ENCODE assay signal across 11 cellular contexts in genomic region chr15:40787991-40788390, GRCh38. TPM values are rescaled to one million over a fixed set of nuclear protein-coding genes. Genes with fewer than 3 reads are reported as not detected.
A peak's percentile ranks its signal among the peaks of the same experiment; 100 is the strongest.
DNase-seq lines count a peak whose midpoint lies in the region; ATAC-seq and TF ChIP-seq lines count a peak whose summit lies in the region.
"Had no signal": no experiment of that assay in that cellular context is flagged by ENCODE, and none has a peak within 500 bp of the region (broad histone marks: within the 10 kb centered on the region; RNA-seq: fewer than 3 reads in every experiment).

No MANE protein-coding gene starts in this region.

- CTCF ChIA-PET in activated CD8-positive, alpha-beta T cell treated with anti-CD3 and anti-CD28 coated beads, Interleukin-2, amount 10 ng/mL, durations not matched to agents 7 days and 5 days (lab: Charles Lee), result interaction anchor here (0.9 to 8.5 kb wide), 7 partner anchors 19 to 198 kb away, joined by 4 to 107 read pairs (median 7); partner anchors contain the start of genes DNAJC17, GCHFR, RAD51 and VPS18

- peak; percentile 30 for ATAC-seq in activated CD8-positive, alpha-beta T cell treated with anti-CD3 and anti-CD28 coated beads, Interleukin-2, amount 10 ng/mL, durations not matched to agents 7 days and 5 days
- ATAC-seq in HG03565 (IDR thresholded peaks at IDR 0.05; ENCODE audit: unreplicated experiment), result no peak
- ATAC-seq: gastroesophageal sphincter had no signal

- H4K8ac ChIP-seq in mesenchymal stem cell (ENCODE audit: low read length), result peak overlapping the region; percentile 8

- no peak overlapping the region for H3K14ac ChIP-seq in mesenchymal stem cell (ENCODE audit: low read length in 2 of 2)

- no peak overlapping the region for H2AFZ ChIP-seq in mesenchymal stem cell (ENCODE audit: low read depth, low read length)

- no peaks in the 10 kb centered on the region for H3K9me3 Mint-ChIP-seq in activated CD4-positive, alpha-beta T cell treated with anti-CD3 and anti-CD28 coated beads, Interleukin-2, amount 10 ng/mL, durations not matched to agents 24 days and 14 days
- H3K9me3 Mint-ChIP-seq in activated CD8-positive, alpha-beta T cell treated with anti-CD3 and anti-CD28 coated beads, Interleukin-2, amount 10 ng/mL, durations not matched to agents 7 days and 5 days (ENCODE audit: insufficient read depth), result no peaks in the 10 kb centered on the region
- no peaks in the 10 kb centered on the region for H3K9me3 Mint-ChIP-seq in type B pancreatic cell

- H2BK5ac ChIP-seq in mesenchymal stem cell (ENCODE audit: low read depth, low read length, poor library complexity, severe bottlenecking), result peak overlapping the region; percentile 14

- peak overlapping the region; percentile 55 for H3K27ac Mint-ChIP-seq in activated CD4-positive, alpha-beta T cell treated with anti-CD3 and anti-CD28 coated beads, Interleukin-2, amount 10 ng/mL, durations not matched to agents 24 days and 14 days
- peak overlapping the region; percentile 68 for H3K27ac Mint-ChIP-seq in activated CD8-positive, alpha-beta T cell treated with anti-CD3 and anti-CD28 coated beads, Interleukin-2, amount 10 ng/mL, durations not matched to agents 7 days and 5 days
- H3K27ac Mint-ChIP-seq in type B pancreatic cell, result peak overlapping the region; percentile 96

- no peaks in the 10 kb centered on the region for H3K9me3 ChIP-seq in mesenchymal stem cell (ENCODE audit: control insufficient read depth, low read length)
- H3K9me3 ChIP-seq: gastroesophageal sphincter, uterus had no signal

- H3K18ac ChIP-seq in mesenchymal stem cell (ENCODE audit: low read depth in 1 of 2, low read length in 2 of 2), result no peak overlapping the region

- H3K27me3 Mint-ChIP-seq in activated CD4-positive, alpha-beta T cell treated with anti-CD3 and anti-CD28 coated beads, Interleukin-2, amount 10 ng/mL, durations not matched to agents 24 days and 14 days, result no peaks in the 10 kb centered on the region
- no peaks in the 10 kb centered on the region for H3K27me3 Mint-ChIP-seq in activated CD8-positive, alpha-beta T cell treated with anti-CD3 and anti-CD28 coated beads, Interleukin-2, amount 10 ng/mL, durations not matched to agents 7 days and 5 days (ENCODE audit: low read depth)
- H3K27me3 Mint-ChIP-seq in type B pancreatic cell, result no peaks in the 10 kb centered on the region

- intact Hi-C loops in activated CD4-positive, alpha-beta T cell treated with anti-CD3 and anti-CD28 coated beads, Interleukin-2, amount 10 ng/mL, durations not matched to agents 24 days and 14 days (cut with micrococcal nuclease), result loop anchor here (2.0 kb wide), 1 partner anchor 19 kb away; the partner anchor contains the start of genes DNAJC17 and ZFYVE19

- H3K36me3 Mint-ChIP-seq in activated CD4-positive, alpha-beta T cell treated with anti-CD3 and anti-CD28 coated beads, Interleukin-2, amount 10 ng/mL, durations not matched to agents 24 days and 14 days (ENCODE audit: low read depth), result peaks cover 7% of the 10 kb centered on the region
- H3K36me3 Mint-ChIP-seq in activated CD8-positive, alpha-beta T cell treated with anti-CD3 and anti-CD28 coated beads, Interleukin-2, amount 10 ng/mL, durations not matched to agents 7 days and 5 days (ENCODE audit: low read depth), result peaks cover 4% of the 10 kb centered on the region
- peaks cover 5% of the 10 kb centered on the region for H3K36me3 Mint-ChIP-seq in type B pancreatic cell

- peak overlapping the region; percentile 91 for H2AK5ac ChIP-seq in mesenchymal stem cell (ENCODE audit: low read length, severe bottlenecking)

- H3K36me3 ChIP-seq in mesenchymal stem cell (ENCODE audit: control insufficient read depth in 1 of 2, insufficient read depth in 2 of 2, low read depth in 1 of 2, low read length in 2 of 2), result peaks cover 5% of the 10 kb centered on the region in 2 experiments
- H3K36me3 ChIP-seq: cardiac muscle cell, uterus had no signal

- no peak overlapping the region for H3K4me3 ChIP-seq in mesenchymal stem cell (ENCODE audit: insufficient read depth in 1 of 2, low read depth in 1 of 2, low read length in 2 of 2)
- H3K4me3 ChIP-seq: cardiac muscle cell, gastroesophageal sphincter, uterus had no signal

- H3K4me2 ChIP-seq in mesenchymal stem cell (ENCODE audit: low read length, poor library complexity, severe bottlenecking), result no peak overlapping the region

- H2BK15ac ChIP-seq in mesenchymal stem cell (ENCODE audit: low read depth, poor library complexity, severe bottlenecking), result no peak overlapping the region

- H2BK120ac ChIP-seq in mesenchymal stem cell (ENCODE audit: low read depth, low read length), result no peak overlapping the region

- no peak overlapping the region for H3K9ac ChIP-seq in mesenchymal stem cell (ENCODE audit: low read length)

- H4K91ac ChIP-seq in mesenchymal stem cell (ENCODE audit: low read length), result no peak overlapping the region

- TF ChIP-seq CTCF in type B pancreatic cell (conservative IDR thresholded peaks at IDR 0.05), result no peak

- H3K4ac ChIP-seq in mesenchymal stem cell (ENCODE audit: low read depth in 1 of 2, low read length in 2 of 2), result no peak overlapping the region

- peaks cover 12% of the 10 kb centered on the region for H3K4me1 ChIP-seq in mesenchymal stem cell (ENCODE audit: control insufficient read depth, insufficient read depth, low read depth, low read length)
- H3K4me1 ChIP-seq: uterus had no signal

- DNase-seq in activated CD4-positive, alpha-beta T cell treated with anti-CD3 and anti-CD28 coated beads, Interleukin-2, amount 10 ng/mL, durations not matched to agents 24 days and 14 days, result no peak
- DNase-seq in activated CD4-positive, alpha-beta T cell treated with anti-CD3 and anti-CD28 coated beads, Interleukin-2, amount 50 U/mL, for 1 hour, result no peak
- DNase-seq in activated CD8-positive, alpha-beta T cell treated with anti-CD3 and anti-CD28 coated beads, Interleukin-2, amount 10 ng/mL, durations not matched to agents 7 days and 5 days, result no peak
- no peak for DNase-seq in mesenchymal stem cell
- no peak for DNase-seq in type B pancreatic cell (ENCODE audit: extremely low spot score, unreplicated experiment)
- DNase-seq in LoVo (ENCODE audit: low spot score), result no peak
- no peak for DNase-seq in middle frontal gyrus (ENCODE audit: extremely low spot score, low spot score)
- DNase-seq: uterus had no signal

- no peak overlapping the region for H3K4me3 Mint-ChIP-seq in activated CD4-positive, alpha-beta T cell treated with anti-CD3 and anti-CD28 coated beads, Interleukin-2, amount 10 ng/mL, durations not matched to agents 24 days and 14 days
- no peak overlapping the region for H3K4me3 Mint-ChIP-seq in activated CD8-positive, alpha-beta T cell treated with anti-CD3 and anti-CD28 coated beads, Interleukin-2, amount 10 ng/mL, durations not matched to agents 7 days and 5 days
- peak overlapping the region; percentile 39 for H3K4me3 Mint-ChIP-seq in type B pancreatic cell

- POLR2A ChIA-PET in activated CD8-positive, alpha-beta T cell treated with anti-CD3 and anti-CD28 coated beads, Interleukin-2, amount 10 ng/mL, durations not matched to agents 7 days and 5 days (lab: Charles Lee), result interaction anchor here (1.2 to 1.4 kb wide), 3 partner anchors 21 to 93 kb away, joined by 3 to 8 read pairs (median 3); partner anchors contain the start of gene RAD51

- no peak overlapping the region for H2BK12ac ChIP-seq in mesenchymal stem cell (ENCODE audit: low read length in 2 of 2)

- H3K4me1 Mint-ChIP-seq in activated CD4-positive, alpha-beta T cell treated with anti-CD3 and anti-CD28 coated beads, Interleukin-2, amount 10 ng/mL, durations not matched to agents 24 days and 14 days, result peaks cover 25% of the 10 kb centered on the region
- H3K4me1 Mint-ChIP-seq in activated CD8-positive, alpha-beta T cell treated with anti-CD3 and anti-CD28 coated beads, Interleukin-2, amount 10 ng/mL, durations not matched to agents 7 days and 5 days (ENCODE audit: low read depth), result peaks cover 28% of the 10 kb centered on the region
- H3K4me1 Mint-ChIP-seq in type B pancreatic cell (ENCODE audit: unreplicated experiment), result peaks cover 29% of the 10 kb centered on the region

- no peak overlapping the region for H3K23ac ChIP-seq in mesenchymal stem cell (ENCODE audit: low read length in 2 of 2)

- peak overlapping the region; percentile 22 for H3K27ac ChIP-seq in mesenchymal stem cell (ENCODE audit: low read length, poor library complexity, severe bottlenecking)
- H3K27ac ChIP-seq: cardiac muscle cell, gastroesophageal sphincter, uterus had no signal

- H3K79me1 ChIP-seq in mesenchymal stem cell (replicated peaks; ENCODE audit: low read length, poor library complexity, severe bottlenecking), result peaks cover 30% of the 10 kb centered on the region

- WGBS in mesenchymal stem cell, result 79% methylated on average over 5 of the region's 6 CpGs

- H3K27me3 ChIP-seq in mesenchymal stem cell (ENCODE audit: control insufficient read depth in 1 of 2, insufficient read depth in 1 of 2, low read length in 2 of 2), result no peaks in the 10 kb centered on the region
- H3K27me3 ChIP-seq: cardiac muscle cell, gastroesophageal sphincter, uterus had no signal

RNA-seq across cellular contexts. Expression of gene C15orf62, which starts 18.2 kb away (rescaled TPM):
- 0.43 and 0.51 TPM in 2 replicates for total RNA-seq in activated CD4-positive, alpha-beta T cell treated with anti-CD3 and anti-CD28 coated beads, Interleukin-2, amount 10 ng/mL, durations not matched to agents 24 days and 14 days
- total RNA-seq in activated CD8-positive, alpha-beta T cell treated with anti-CD3 and anti-CD28 coated beads, Interleukin-2, amount 10 ng/mL, durations not matched to agents 7 days and 5 days, result 1 to 10 TPM; 1.1 to 1.2 TPM
- polyA plus RNA-seq in mesenchymal stem cell (2013, experiment 1 of 2), result 0.11 TPM
- polyA plus RNA-seq in mesenchymal stem cell (2013, experiment 2 of 2), result 0.04 TPM
- total RNA-seq in type B pancreatic cell (ENCODE audit: low replicate concordance), result 1.1 and 1.3 TPM in 2 replicates

RNA-seq across cellular contexts. Expression of gene ZFYVE19, which starts 18.9 kb away (rescaled TPM):
- 35.6 and 37.6 TPM in 2 replicates for total RNA-seq in activated CD4-positive, alpha-beta T cell treated with anti-CD3 and anti-CD28 coated beads, Interleukin-2, amount 10 ng/mL, durations not matched to agents 24 days and 14 days
- 10 to 100 TPM; 29.4 to 35.6 TPM for total RNA-seq in activated CD8-positive, alpha-beta T cell treated with anti-CD3 and anti-CD28 coated beads, Interleukin-2, amount 10 ng/mL, durations not matched to agents 7 days and 5 days
- 11.8 TPM for polyA plus RNA-seq in mesenchymal stem cell (2013, experiment 1 of 2)
- polyA plus RNA-seq in mesenchymal stem cell (2013, experiment 2 of 2), result 11.1 TPM
- 31.6 and 45.0 TPM in 2 replicates for total RNA-seq in type B pancreatic cell (ENCODE audit: low replicate concordance)

RNA-seq across cellular contexts. Expression of gene DNAJC17, which starts 19.3 kb away (rescaled TPM):
- 53.8 and 54.3 TPM in 2 replicates for total RNA-seq in activated CD4-positive, alpha-beta T cell treated with anti-CD3 and anti-CD28 coated beads, Interleukin-2, amount 10 ng/mL, durations not matched to agents 24 days and 14 days
- 10 to 100 TPM; 42.9 to 47.2 TPM for total RNA-seq in activated CD8-positive, alpha-beta T cell treated with anti-CD3 and anti-CD28 coated beads, Interleukin-2, amount 10 ng/mL, durations not matched to agents 7 days and 5 days
- polyA plus RNA-seq in mesenchymal stem cell (2013, experiment 1 of 2), result 36.9 TPM
- polyA plus RNA-seq in mesenchymal stem cell (2013, experiment 2 of 2), result 39.3 TPM
- 23.7 and 38.3 TPM in 2 replicates for total RNA-seq in type B pancreatic cell (ENCODE audit: low replicate concordance)

RNA-seq across cellular contexts. Expression of gene GCHFR, which starts 24.1 kb away (rescaled TPM):
- total RNA-seq in activated CD4-positive, alpha-beta T cell treated with anti-CD3 and anti-CD28 coated beads, Interleukin-2, amount 10 ng/mL, durations not matched to agents 24 days and 14 days, result 34.7 and 37.2 TPM in 2 replicates
- total RNA-seq in activated CD8-positive, alpha-beta T cell treated with anti-CD3 and anti-CD28 coated beads, Interleukin-2, amount 10 ng/mL, durations not matched to agents 7 days and 5 days, result 10 to 100 TPM; 50.6 to 50.8 TPM
- 8.8 TPM for polyA plus RNA-seq in mesenchymal stem cell (2013, experiment 1 of 2)
- 8.8 TPM for polyA plus RNA-seq in mesenchymal stem cell (2013, experiment 2 of 2)
- 23.3 and 23.5 TPM in 2 replicates for total RNA-seq in type B pancreatic cell (ENCODE audit: low replicate concordance)

RNA-seq across cellular contexts. Expression of gene RMDN3, which starts 32.9 kb away (rescaled TPM):
- 36.1 and 38.9 TPM in 2 replicates for total RNA-seq in activated CD4-positive, alpha-beta T cell treated with anti-CD3 and anti-CD28 coated beads, Interleukin-2, amount 10 ng/mL, durations not matched to agents 24 days and 14 days
- 10 to 100 TPM; 34.0 to 35.1 TPM for total RNA-seq in activated CD8-positive, alpha-beta T cell treated with anti-CD3 and anti-CD28 coated beads, Interleukin-2, amount 10 ng/mL, durations not matched to agents 7 days and 5 days
- 15.7 TPM for polyA plus RNA-seq in mesenchymal stem cell (2013, experiment 1 of 2)
- 17.6 TPM for polyA plus RNA-seq in mesenchymal stem cell (2013, experiment 2 of 2)
- 30.4 and 32.0 TPM in 2 replicates for total RNA-seq in type B pancreatic cell (ENCODE audit: low replicate concordance)
